Comparison of ENCODE assay signal across 25 cellular contexts in the genomic region with DNA sequence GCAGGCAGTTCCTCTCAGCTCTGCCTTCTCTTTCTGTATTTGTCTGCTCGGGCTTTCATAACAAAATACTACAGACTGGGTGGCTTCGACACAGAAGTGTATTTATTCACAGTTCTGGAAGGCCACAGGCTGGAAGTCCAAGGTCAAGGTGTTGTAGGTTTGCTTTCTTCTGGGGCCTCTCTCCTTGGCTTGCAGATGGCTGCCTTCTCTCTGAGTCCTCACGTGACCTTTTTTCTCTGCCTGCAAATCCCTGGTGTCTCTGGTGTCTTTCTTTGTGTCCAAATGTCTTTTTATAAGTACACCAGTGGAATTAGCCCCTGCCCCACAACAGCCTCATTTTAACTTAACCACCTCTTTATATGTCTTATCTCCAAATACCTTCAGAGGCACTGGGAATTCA.
DNase-seq lines count a peak whose midpoint lies in the region; ATAC-seq, FAIRE-seq and TF ChIP-seq lines count a peak whose summit lies in the region.
"Had no signal": no experiment of that assay in that cellular context is flagged by ENCODE, and none has a peak within 500 bp of the region (broad histone marks: within the 10 kb centered on the region; RNA-seq: fewer than 3 reads in every experiment).

No MANE protein-coding gene starts in this region.

- TF ChIP-seq CTCF in K562 (IDR thresholded peaks at IDR 0.05 in 2 of 3, conservative IDR thresholded peaks at IDR 0.05 in 1 of 3; ENCODE audit: insufficient read depth in 2 of 3, low read depth in 1 of 3, low read length in 3 of 3), result no peak
- TF ChIP-seq CTCF in testis (IDR thresholded peaks at IDR 0.05), result no peak
- no peak for TF ChIP-seq CTCF in gastroesophageal sphincter (IDR thresholded peaks at IDR 0.05)

- POLR2A ChIA-PET in K562 (lab: Yijun Ruan, JAX), result interaction anchor here (1.8 kb wide), 1 partner anchor 12 kb away, joined by 9 read pairs; no protein-coding TSS in a partner anchor

- FAIRE-seq in K562 (lab: Jason Lieb, UNC), result no peak
- FAIRE-seq: A204.1, GM12878, GM12892, GM18507 had no signal

- no peaks in the 10 kb centered on the region for H3K9me3 ChIP-seq in K562 (replicated peaks; ENCODE audit: control insufficient read depth, insufficient read depth, low read depth, low read length)
- no peaks in the 10 kb centered on the region for H3K9me3 ChIP-seq in testis
- no peaks in the 10 kb centered on the region for H3K9me3 ChIP-seq in gastroesophageal sphincter
- H3K9me3 ChIP-seq: BE2C, BLaER1 had no signal

- no peak for ATAC-seq in K562
- ATAC-seq in gastroesophageal sphincter, result no peak
- ATAC-seq: GM12878 had no signal

- H3K36me3 ChIP-seq in K562 (ENCODE audit: control insufficient read depth, insufficient read depth, low read length), result no peaks in the 10 kb centered on the region
- no peaks in the 10 kb centered on the region for H3K36me3 ChIP-seq in testis (ENCODE audit: low read depth, missing control alignments)
- no peaks in the 10 kb centered on the region for H3K36me3 ChIP-seq in gastroesophageal sphincter
- H3K36me3 ChIP-seq: BE2C, BLaER1 had no signal

- no peak for DNase-seq in K562 (ENCODE audit: extremely low read depth in 1 of 4, low spot score in 3 of 4)
- DNase-seq in testis, result peak; percentile 4
- no peak for DNase-seq in Kasumi-1 (lab: John Stamatoyannopoulos, UW)
- no peak for DNase-seq in NCI-H2107 (lab: John Stamatoyannopoulos, UW)
- DNase-seq: 8988T; ACHN; BE2C; C1 segment of cervical spinal cord; CD4-positive, alpha-beta memory T cell; CD4-positive, CD25-positive, alpha-beta regulatory T cell; CD8-positive, alpha-beta memory T cell; COR-L47; DMS 273 treated with DMSO at 0.1 percent for 48 hours; DMS153; DMS53; DMS79; DND-41; EL; GDM1 had no signal

- H3K27ac ChIP-seq in K562 (ENCODE audit: extremely low read depth, low read depth, low read length) (no peak overlapping the region), testis (no peak overlapping the region), gastroesophageal sphincter (no peak overlapping the region)
- H3K27ac ChIP-seq: BLaER1 had no signal

- no peak overlapping the region for H3K4me2 ChIP-seq in K562 (ENCODE audit: insufficient read depth, low read length)
- H3K4me2 ChIP-seq: BLaER1 had no signal

- no peak overlapping the region for H3K4me3 ChIP-seq in K562
- no peak overlapping the region for H3K4me3 ChIP-seq in testis
- no peak overlapping the region for H3K4me3 ChIP-seq in gastroesophageal sphincter
- H3K4me3 ChIP-seq: BLaER1, GM12878 had no signal

- in situ Hi-C loops in K562 (cut with MboI), result loop anchor here (25.0 kb wide), 1 partner anchor 1488 kb away; no protein-coding TSS in a partner anchor

- CTCF ChIA-PET in K562 (lab: Yijun Ruan, JAX; ENCODE audit: low intra/inter-chr PET ratio), result no interaction called here

- TF ChIP-seq EP300 in K562 (IDR thresholded peaks at IDR 0.05; ENCODE audit: low read length) (no peak), gastroesophageal sphincter (IDR thresholded peaks at IDR 0.05) (no peak)

- H3K79me2 ChIP-seq in K562 (ENCODE audit: control insufficient read depth, insufficient read depth, low read length), result no peaks in the 10 kb centered on the region

- H3K4me1 ChIP-seq in K562 (replicated peaks in 1 of 2; ENCODE audit: control insufficient read depth in 2 of 2, insufficient read depth in 2 of 2, low read length in 2 of 2) (no peaks in the 10 kb centered on the region), testis (no peaks in the 10 kb centered on the region), gastroesophageal sphincter (no peaks in the 10 kb centered on the region)
- H3K4me1 ChIP-seq: BE2C, BLaER1 had no signal

- H3K27me3 ChIP-seq in K562 (ENCODE audit: control insufficient read depth in 2 of 2, insufficient read depth in 2 of 2, low read length in 2 of 2) (peaks cover 4 to 14% of the 10 kb centered on the region in 2 experiments; a peak in 4 of 5 replicates), testis (no peaks in the 10 kb centered on the region), gastroesophageal sphincter (no peaks in the 10 kb centered on the region)
- H3K27me3 ChIP-seq: BE2C, BLaER1 had no signal

- no peak for TF ChIP-seq RAD21 in K562 (CRISPR knock-in tag; conservative IDR thresholded peaks at IDR 0.05 in 1 of 2, IDR thresholded peaks at IDR 0.05 in 1 of 2)

- no peaks in the 10 kb centered on the region for H3K9me1 ChIP-seq in K562 (ENCODE audit: control insufficient read depth, insufficient read depth, low read length)

- no peak overlapping the region for H3K9ac ChIP-seq in K562 (ENCODE audit: insufficient read depth in 1 of 2, low read depth in 2 of 2, low read length in 2 of 2)
- H3K9ac ChIP-seq: BLaER1 had no signal

- H4K20me1 ChIP-seq in K562 (replicated peaks; ENCODE audit: control insufficient read depth, insufficient read depth, low read length), result no peaks in the 10 kb centered on the region
- H4K20me1 ChIP-seq: BLaER1 had no signal

- H2AFZ ChIP-seq in K562 (ENCODE audit: low read depth, low read length), result no peak overlapping the region

- 0% methylated on average over 3 of the region's 3 CpGs for WGBS in K562 (ENCODE audit: insufficient coverage, low coverage, missing lambda C conversion rate)
- 55 to 62% methylated on average over 3 of the region's 3 CpGs for WGBS in testis, 2 donors
- WGBS in gastroesophageal sphincter (ENCODE audit: low coverage in 1 of 2), 2 donors, result 76 to 84% methylated on average over 3 of the region's 3 CpGs

- intact Hi-C loops in K562 (cut with micrococcal nuclease), result no loop called here
- intact Hi-C loops in testis (cut with DNase I; ENCODE audit: low total_unique reads), result no loop called here

- BruUV-seq in K562 (replicated peaks; lab: Mats Ljungman, UMichigan), result no TSS peak

- no peak for TF ChIP-seq POLR2A in K562 (conservative IDR thresholded peaks at IDR 0.05)
- TF ChIP-seq POLR2A in testis (IDR thresholded peaks at IDR 0.05), result no peak
- TF ChIP-seq POLR2A in gastroesophageal sphincter (IDR thresholded peaks at IDR 0.05), result no peak

TF ChIP-seq in K562, 482 proteins besides CTCF, POLR2A, EP300 and RAD21 (continues in another document):
- TF ChIP-seq, protein P1, sequence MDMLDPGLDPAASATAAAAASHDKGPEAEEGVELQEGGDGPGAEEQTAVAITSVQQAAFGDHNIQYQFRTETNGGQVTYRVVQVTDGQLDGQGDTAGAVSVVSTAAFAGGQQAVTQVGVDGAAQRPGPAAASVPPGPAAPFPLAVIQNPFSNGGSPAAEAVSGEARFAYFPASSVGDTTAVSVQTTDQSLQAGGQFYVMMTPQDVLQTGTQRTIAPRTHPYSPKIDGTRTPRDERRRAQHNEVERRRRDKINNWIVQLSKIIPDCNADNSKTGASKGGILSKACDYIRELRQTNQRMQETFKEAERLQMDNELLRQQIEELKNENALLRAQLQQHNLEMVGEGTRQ (CRISPR knock-in tag; IDR thresholded peaks at IDR 0.05), result peak; percentile 51
- TF ChIP-seq CBX8 (IDR thresholded peaks at IDR 0.05; ENCODE audit: borderline replicate concordance, extremely low read depth, low read depth, low read length, poor library complexity, severe bottlenecking), result no peak
- TF ChIP-seq NFYB (IDR thresholded peaks at IDR 0.05; ENCODE audit: extremely low read depth, insufficient read length), result no peak
- no peak for TF ChIP-seq RBM25 (IDR thresholded peaks at IDR 0.05; ENCODE audit: low read depth, low read length, severe bottlenecking)
- TF ChIP-seq UBTF (IDR thresholded peaks at IDR 0.05; ENCODE audit: borderline replicate concordance in 1 of 2, low read depth in 2 of 2, low read length in 2 of 2), result no peak
- TF ChIP-seq, protein P2, sequence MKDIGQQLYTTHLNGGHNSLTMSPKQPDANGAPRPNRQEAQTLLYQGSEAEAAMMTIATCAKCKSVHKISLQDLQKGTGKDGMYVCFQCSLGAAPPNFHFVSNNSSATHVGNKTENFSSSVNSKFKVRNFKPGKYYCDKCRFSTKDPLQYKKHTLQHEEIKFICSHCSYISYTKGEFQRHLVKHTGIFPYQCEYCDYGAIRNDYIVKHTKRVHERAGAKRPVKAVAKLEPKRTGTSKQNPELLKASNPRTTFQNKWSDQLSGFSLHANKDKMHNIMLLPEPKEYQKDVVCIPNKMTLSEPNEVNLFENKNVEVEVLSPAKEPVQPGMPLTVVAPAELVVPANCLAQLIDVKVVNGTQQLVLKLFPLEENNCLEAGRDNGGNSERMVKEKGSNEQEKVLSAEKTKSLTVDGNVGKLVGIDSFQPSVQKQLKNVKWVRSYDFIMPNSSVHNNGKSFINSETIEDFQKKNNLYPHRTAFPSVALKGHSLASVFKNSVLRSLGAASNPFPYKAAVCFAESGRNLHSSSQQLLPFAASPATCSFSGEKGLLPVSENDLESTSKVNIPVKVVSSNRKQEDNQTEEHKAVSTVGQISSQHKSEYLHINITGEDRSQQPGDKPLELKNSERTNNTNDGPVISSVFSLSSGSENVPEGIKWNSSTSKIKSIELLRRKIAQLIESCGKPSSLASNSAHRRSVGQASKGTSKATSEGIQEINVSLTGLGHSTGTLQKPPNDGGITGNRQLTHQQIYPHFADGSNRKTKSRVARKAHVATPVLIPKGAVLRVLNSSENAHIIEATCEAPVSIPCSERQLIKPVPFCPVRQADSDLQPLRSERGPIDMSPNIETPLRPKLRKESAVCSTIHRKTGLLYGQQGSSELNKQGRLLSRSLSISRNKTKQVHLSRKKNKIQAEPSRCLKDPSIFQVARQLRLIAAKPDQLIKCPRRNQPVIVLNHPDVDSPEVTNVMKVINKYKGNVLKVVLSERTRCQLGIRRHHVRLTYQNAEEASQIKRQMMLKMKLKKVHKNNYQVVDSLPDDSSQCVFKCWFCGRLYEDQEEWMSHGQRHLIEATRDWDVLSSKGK (CRISPR knock-in tag; IDR thresholded peaks at IDR 0.05), result no peak
